4 cellular contexts compared by ENCODE assay signal in the genomic region with DNA sequence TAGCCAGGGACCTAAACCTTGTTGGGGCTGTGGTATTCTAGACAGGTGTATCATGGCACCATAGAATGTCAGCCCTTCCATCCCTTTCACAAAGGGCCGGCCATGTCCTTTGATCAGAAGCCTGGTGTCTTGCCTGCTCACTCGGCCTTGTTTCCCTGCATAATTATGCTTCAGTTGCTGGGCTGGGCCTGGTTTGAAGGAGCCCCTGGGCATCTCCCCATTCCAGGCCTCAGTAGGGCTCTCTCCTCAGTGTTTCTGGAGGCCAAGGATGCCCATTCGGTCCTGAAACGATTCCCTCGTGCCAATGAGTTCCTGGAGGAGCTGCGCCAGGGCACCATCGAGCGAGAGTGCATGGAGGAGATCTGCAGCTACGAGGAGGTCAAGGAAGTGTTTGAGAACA. TPM values are rescaled to one million over a fixed set of nuclear protein-coding genes. Genes with fewer than 3 reads are reported as not detected.
"Had no signal": no experiment of that assay in that cellular context is flagged by ENCODE, and none has a peak within 500 bp of the region (broad histone marks: within the 10 kb centered on the region; RNA-seq: fewer than 3 reads in every experiment).

No MANE protein-coding gene starts in this region.

- H3K4me3 ChIP-seq: GM12878 had no signal

- ATAC-seq: GM12878 had no signal

- DNase-seq: GDM1, GF-D8 had no signal

RNA-seq across cellular contexts. Expression of a gene that starts 4.5 kb away (rescaled TPM):
- total RNA-seq: G401, GM12878 had no signal

RNA-seq across cellular contexts. Expression of a gene that starts 16.1 kb away (rescaled TPM):
- total RNA-seq: G401, GM12878 had no signal

RNA-seq across cellular contexts. Expression of a gene that starts 34.8 kb away (rescaled TPM):
- total RNA-seq: G401, GM12878 had no signal
- polyA plus RNA-seq: GM12878 had no signal
